Comparison of ENCODE assay signal across 24 cellular contexts in the genomic region with DNA sequence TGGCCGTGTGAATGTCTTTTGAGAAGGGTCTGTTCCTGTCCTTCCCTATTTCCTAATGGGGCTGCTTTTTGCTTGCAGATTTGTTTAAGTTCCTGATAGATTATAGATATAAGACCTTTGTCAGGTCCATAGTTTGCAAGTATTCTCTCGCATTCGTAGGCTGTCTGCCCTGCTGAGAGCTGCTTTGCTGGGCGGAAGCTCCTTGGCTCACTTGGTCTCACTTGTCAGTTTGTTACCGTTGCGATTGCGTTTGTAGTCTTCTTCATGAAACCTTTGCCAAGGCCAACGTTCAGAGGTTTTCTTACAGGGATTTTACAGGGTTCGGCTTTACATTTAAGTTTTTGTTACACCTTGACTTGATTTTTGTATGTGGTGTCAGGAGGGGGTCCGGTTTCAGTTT.
"Had no signal": no experiment of that assay in that cellular context is flagged by ENCODE, and none has a peak within 500 bp of the region (broad histone marks: within the 10 kb centered on the region; RNA-seq: fewer than 3 reads in every experiment).

No MANE protein-coding gene starts in this region.

- H3K4me1 ChIP-seq: colonic mucosa, right lobe of liver had no signal

- H3K27me3 ChIP-seq: colonic mucosa, ovary, right lobe of liver, tibial nerve, upper lobe of left lung, uterus had no signal

- H3K4me1 Mint-ChIP-seq: memory B cell had no signal

- H3K27me3 Mint-ChIP-seq: dendritic cell treated with granulocyte-macrophage colony-stimulating factor and Interleukin-4, amounts not matched to agents 40 ng/mL and 50 ng/mL, for 4 days; effector memory CD8-positive, alpha-beta T cell; memory B cell; naive B cell; stimulated activated naive B cell treated with anti-CD40 and anti-IgM and Interleukin-4, amounts not matched to agents 10 μg/mL and 1 μg/mL and 100 μg/mL, for 72 hours; stimulated activated naive CD8-positive, alpha-beta T cell treated with anti-CD3 and anti-CD28 coated beads, Interleukin-15, Interleukin-2, amounts not matched to agents 100 ng/mL and 50 ng/mL, for 24 hours had no signal

- DNase-seq: central memory CD4-positive, alpha-beta T cell; colonic mucosa; effector memory CD8-positive, alpha-beta T cell; mucosa of descending colon; naive B cell; nucleus accumbens; stimulated activated CD4-positive, alpha-beta T cell treated with anti-CD3 and anti-CD28 coated beads, Interleukin-4, amount 100 ng/mL, for 4 hours; stimulated activated naive B cell treated with anti-CD40 and anti-IgM and Interleukin-4, amounts not matched to agents 10 μg/mL and 1 μg/mL and 100 μg/mL, for 72 hours; upper lobe of left lung had no signal

- FAIRE-seq: endometrium, frontal cortex, kidney had no signal

- H3K36me3 ChIP-seq: colonic mucosa, ovary, uterus had no signal

- H3K27ac ChIP-seq: colonic mucosa, ovary, right lobe of liver, thoracic aorta, tibial nerve, upper lobe of left lung, uterus had no signal

- H3K9me3 ChIP-seq: colonic mucosa, mucosa of descending colon, ovary, right lobe of liver, thoracic aorta, tibial nerve, uterus had no signal

- ATAC-seq: effector memory CD8-positive, alpha-beta T cell; left lobe of liver; mucosa of descending colon; right lobe of liver; stimulated activated naive B cell treated with anti-CD40 and anti-IgM and Interleukin-4, amounts not matched to agents 10 μg/mL and 1 μg/mL and 100 μg/mL, for 72 hours had no signal

- H3K27ac Mint-ChIP-seq: dendritic cell treated with granulocyte-macrophage colony-stimulating factor and Interleukin-4, amounts not matched to agents 40 ng/mL and 50 ng/mL, for 4 days; memory B cell; nephron; stimulated activated naive B cell treated with anti-CD40 and anti-IgM and Interleukin-4, amounts not matched to agents 10 μg/mL and 1 μg/mL and 100 μg/mL, for 72 hours; stimulated activated naive CD8-positive, alpha-beta T cell treated with anti-CD3 and anti-CD28 coated beads, Interleukin-15, Interleukin-2, amounts not matched to agents 100 ng/mL and 50 ng/mL, for 24 hours had no signal

- H3K4me2 ChIP-seq: smooth muscle cell had no signal

- H3K9me3 Mint-ChIP-seq: effector memory CD8-positive, alpha-beta T cell; memory B cell had no signal

- H3K4me3 ChIP-seq: colonic mucosa, lung, mucosa of descending colon, ovary, right lobe of liver, smooth muscle cell, thoracic aorta, tibial nerve, upper lobe of left lung, uterus had no signal

- H3K4me3 Mint-ChIP-seq: dendritic cell treated with granulocyte-macrophage colony-stimulating factor and Interleukin-4, amounts not matched to agents 40 ng/mL and 50 ng/mL, for 4 days; effector memory CD8-positive, alpha-beta T cell; memory B cell; naive B cell; nephron; stimulated activated naive B cell treated with anti-CD40 and anti-IgM and Interleukin-4, amounts not matched to agents 10 μg/mL and 1 μg/mL and 100 μg/mL, for 72 hours; stimulated activated naive CD8-positive, alpha-beta T cell treated with anti-CD3 and anti-CD28 coated beads, Interleukin-15, Interleukin-2, amounts not matched to agents 100 ng/mL and 50 ng/mL, for 24 hours had no signal
